ENCODE assay signal across 1 cellular context in the genomic region with DNA sequence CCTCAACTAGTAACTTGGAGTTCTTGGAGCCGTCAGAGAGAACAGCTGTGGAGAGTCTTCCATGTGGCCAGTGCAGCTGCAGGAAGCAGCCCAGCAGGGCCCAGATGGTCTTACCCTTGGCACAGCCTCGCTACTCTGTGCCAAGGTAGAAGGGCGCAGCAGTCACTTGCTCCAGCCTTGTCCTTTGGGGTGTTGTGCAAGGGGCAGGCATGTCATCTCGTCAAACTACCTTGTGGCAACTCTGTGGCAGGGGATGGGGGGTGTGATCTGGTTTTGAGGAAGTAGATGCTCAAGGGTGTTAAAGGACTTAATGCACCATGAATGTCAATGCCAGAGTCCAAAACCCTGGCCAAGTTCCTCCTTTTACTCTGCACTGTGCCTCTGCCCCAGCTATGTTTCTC.
TF ChIP-seq lines count a peak whose summit lies in the region.

No MANE protein-coding gene starts in this region.

TF ChIP-seq in GM12878, 131 proteins besides CTCF, POLR2A, EP300 and RAD21:
- no peak for TF ChIP-seq E4F1 (IDR thresholded peaks at IDR 0.05; ENCODE audit: borderline replicate concordance, partially characterized antibody)
- TF ChIP-seq SREBF1 (IDR thresholded peaks at IDR 0.05; ENCODE audit: low read length) = no peak
